19 cellular contexts compared by ENCODE assay signal in the genomic region with DNA sequence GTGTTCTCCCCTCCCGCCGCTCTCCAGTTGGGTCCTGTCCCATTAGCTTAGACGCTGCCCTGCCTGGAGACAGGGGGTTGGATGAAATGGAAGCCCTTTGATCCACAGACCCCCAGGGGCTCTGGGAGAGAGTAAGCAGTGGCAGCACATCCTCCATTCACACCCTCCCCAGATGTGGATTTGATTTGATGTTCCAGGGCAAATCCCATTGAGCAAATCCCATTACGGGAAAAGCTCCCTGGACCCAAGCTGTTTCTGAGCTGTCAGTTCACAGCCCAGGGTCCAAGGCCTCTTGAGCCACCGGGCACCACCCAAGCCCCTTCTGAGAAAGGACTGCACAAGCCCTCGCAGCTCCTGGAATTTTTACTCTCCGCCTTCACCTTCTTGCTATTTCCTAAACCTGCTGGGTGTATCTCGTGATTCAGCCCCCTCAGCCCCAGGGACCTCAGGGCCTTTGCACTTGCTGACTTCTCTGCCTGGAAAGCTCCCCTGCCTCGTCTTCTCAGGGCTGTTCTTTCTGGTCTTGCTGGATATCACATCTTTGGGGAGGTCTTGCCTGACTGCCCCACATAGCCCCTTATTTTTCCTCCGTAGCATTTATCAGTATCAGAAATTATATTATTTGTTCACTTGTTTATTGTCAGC.
DNase-seq lines count a peak whose midpoint lies in the region; ATAC-seq and TF ChIP-seq lines count a peak whose summit lies in the region.
"Had no signal": no experiment of that assay in that cellular context is flagged by ENCODE, and none has a peak within 500 bp of the region (broad histone marks: within the 10 kb centered on the region; RNA-seq: fewer than 3 reads in every experiment).

No MANE protein-coding gene starts in this region.

- no peaks in the 10 kb centered on the region for H3K79me2 ChIP-seq in osteoblast (ENCODE audit: insufficient read depth, low read length)

- H3K4me3 ChIP-seq in HEK293 (ENCODE audit: low read depth, low read length) (no peak overlapping the region), osteoblast (ENCODE audit: insufficient read depth, low read length) (no peak overlapping the region), aorta (ENCODE audit: low read length in 2 of 2) (no peak overlapping the region), adrenal gland (no peak overlapping the region)
- H3K4me3 ChIP-seq: GM23248 had no signal

- H3K4me1 ChIP-seq in HEK293 (ENCODE audit: control insufficient read depth, insufficient read depth, low read length) (no peaks in the 10 kb centered on the region), osteoblast (ENCODE audit: insufficient read depth, low read length) (no peaks in the 10 kb centered on the region), aorta (ENCODE audit: control insufficient read depth in 1 of 2, insufficient read depth in 2 of 2, low read length in 2 of 2) (no peaks in the 10 kb centered on the region), adrenal gland (replicated peaks in 1 of 2) (no peaks in the 10 kb centered on the region)
- H3K4me1 ChIP-seq: BE2C had no signal

- WGBS in aorta, 2 donors = 86 to 88% methylated on average over 10 of the region's 10 CpGs
- WGBS in adrenal gland, 4 donors = 72 to 84% (median 79%) methylated on average over 10 of the region's 10 CpGs

- TF ChIP-seq CTCF in HEK293 (tag by site-specific recombination; IDR thresholded peaks at IDR 0.05) (no peak), chondrocyte (IDR thresholded peaks at IDR 0.05) (no peak), osteoblast (IDR thresholded peaks at IDR 0.05; ENCODE audit: extremely low read depth, low read depth, low read length) (no peak), adrenal gland (IDR thresholded peaks at IDR 0.05) (no peak)

- no peaks in the 10 kb centered on the region for H3K36me3 Mint-ChIP-seq in chondrocyte (ENCODE audit: low read depth)
- H3K36me3 Mint-ChIP-seq: CD4-positive, CD25-positive, alpha-beta regulatory T cell; CD8-positive, alpha-beta memory T cell had no signal

- no peaks in the 10 kb centered on the region for H3K9me3 ChIP-seq in HEK293 (ENCODE audit: control insufficient read depth, insufficient read depth, low read depth, low read length)
- no peaks in the 10 kb centered on the region for H3K9me3 ChIP-seq in osteoblast (ENCODE audit: low read depth, low read length)
- H3K9me3 ChIP-seq in aorta (ENCODE audit: control insufficient read depth, low read length) = no peaks in the 10 kb centered on the region
- H3K9me3 ChIP-seq in adrenal gland (replicated peaks in 1 of 3) = no peaks in the 10 kb centered on the region
- H3K9me3 ChIP-seq: BE2C had no signal

- H3K4me1 Mint-ChIP-seq in chondrocyte (ENCODE audit: low read depth) = no peaks in the 10 kb centered on the region
- H3K4me1 Mint-ChIP-seq: CD4-positive, CD25-positive, alpha-beta regulatory T cell; CD8-positive, alpha-beta memory T cell had no signal

- H3K27ac ChIP-seq in HEK293 (ENCODE audit: extremely low read depth, low read depth, low read length) = no peak overlapping the region
- H3K27ac ChIP-seq in osteoblast (ENCODE audit: low read depth, low read length) = no peak overlapping the region
- H3K27ac ChIP-seq in aorta (ENCODE audit: low read depth in 1 of 2, low read length in 2 of 2) = no peak overlapping the region
- H3K27ac ChIP-seq in adrenal gland = no peak overlapping the region
- H3K27ac ChIP-seq: GM23248 had no signal

- H3K27me3 Mint-ChIP-seq in chondrocyte (ENCODE audit: low read depth) = peaks cover 59% of the 10 kb centered on the region

- no peak overlapping the region for H3K4me2 ChIP-seq in osteoblast (ENCODE audit: insufficient read depth, low read length)

- H3K36me3 ChIP-seq in HEK293 (ENCODE audit: control insufficient read depth in 2 of 2, insufficient read depth in 1 of 2, low read length in 2 of 2) (no peaks in the 10 kb centered on the region), osteoblast (ENCODE audit: insufficient read depth, low read length) (no peaks in the 10 kb centered on the region), aorta (ENCODE audit: control insufficient read depth in 1 of 2, insufficient read depth in 2 of 2, low read length in 1 of 2) (no peaks in the 10 kb centered on the region), adrenal gland (replicated peaks in 1 of 2) (no peaks in the 10 kb centered on the region)
- H3K36me3 ChIP-seq: BE2C had no signal

- POLR2A ChIA-PET in HEK293 (lab: Yijun Ruan, JAX) = no interaction called here

- no peak overlapping the region for H3K4me3 Mint-ChIP-seq in chondrocyte (ENCODE audit: unreplicated experiment)
- H3K4me3 Mint-ChIP-seq: CD4-positive, CD25-positive, alpha-beta regulatory T cell; CD8-positive, alpha-beta memory T cell; HFFc6 had no signal

- ATAC-seq in aorta (ENCODE audit: low FRiP score) (no peak), GM21367 (IDR thresholded peaks at IDR 0.05; ENCODE audit: unreplicated experiment) (no peak)

- no peak overlapping the region for H2AFZ ChIP-seq in osteoblast (ENCODE audit: low read length)
- H2AFZ ChIP-seq: GM23248 had no signal

- CTCF ChIA-PET in HEK293 (lab: Yijun Ruan, JAX) = interaction anchor here (0.7 to 1.3 kb wide), 2 partner anchors 51 to 53 kb away, joined by 3 to 11 read pairs; no protein-coding TSS in a partner anchor

- peak overlapping the region; percentile 54 for H3K27ac Mint-ChIP-seq in chondrocyte (ENCODE audit: unreplicated experiment)
- H3K27ac Mint-ChIP-seq: CD4-positive, CD25-positive, alpha-beta regulatory T cell; CD8-positive, alpha-beta memory T cell; HFFc6 had no signal

- DNase-seq in chondrocyte (ENCODE audit: low spot score) (no peak), osteoblast (ENCODE audit: insufficient read length, low spot score, missing footprints) (peak; percentile 73), aorta (peak; percentile 11 to 34), adrenal gland (no peak), NCI-H69 (lab: John Stamatoyannopoulos, UW) (no peak)
- DNase-seq: BE2C; C1 segment of cervical spinal cord; CD4-positive, CD25-positive, alpha-beta regulatory T cell; CD8-positive, alpha-beta memory T cell; COR-L47; DMS 273 treated with DMSO at 0.1 percent for 48 hours; DMS53; DND-41; EL; GM23248; HCEC 1CT; HFFc6 had no signal

- no peaks in the 10 kb centered on the region for H3K9me3 Mint-ChIP-seq in chondrocyte (ENCODE audit: low read depth)
- H3K9me3 Mint-ChIP-seq: CD8-positive, alpha-beta memory T cell; HFFc6 had no signal

- intact Hi-C loops in aorta (cut with DNase I) (no loop called here), adrenal gland (cut with DNase I) (no loop called here)

- H3K27me3 ChIP-seq in osteoblast (ENCODE audit: insufficient read depth, low read length) (peaks cover 6% of the 10 kb centered on the region), aorta (ENCODE audit: control insufficient read depth in 1 of 2, insufficient read depth in 2 of 2, low read length in 1 of 2) (no peaks in the 10 kb centered on the region), adrenal gland (peaks cover 18% of the 10 kb centered on the region)
- H3K27me3 ChIP-seq: BE2C had no signal

- no peak for TF ChIP-seq POLR2A in adrenal gland (IDR thresholded peaks at IDR 0.05)

- no peaks in the 10 kb centered on the region for H4K20me1 ChIP-seq in osteoblast (ENCODE audit: insufficient read depth, low read length)

TF ChIP-seq in HEK293, 187 proteins besides CTCF, POLR2A, EP300 and RAD21:
- TF ChIP-seq ZNF623 (tag by site-specific recombination; IDR thresholded peaks at IDR 0.05) (peak; percentile 85), ZNF274 (IDR thresholded peaks at IDR 0.05; ENCODE audit: low read length) (no peak), ZNF274 (tag by site-specific recombination; IDR thresholded peaks at IDR 0.05; ENCODE audit: borderline replicate concordance) (no peak), ZNF114 (tag by site-specific recombination; IDR thresholded peaks at IDR 0.05) (no peak)

Comparison
In these comparisons a context has a peak if more than half of its experiments do, and no peak if none do; other contexts are left out.
1. DNase-seq: peak in osteoblast (single experiment) and aorta (2 of 2); none in chondrocyte (single experiment), adrenal gland (0 of 7) and NCI-H69 (single experiment).